ENCODE assay signal across 8 cellular contexts in the genomic region with DNA sequence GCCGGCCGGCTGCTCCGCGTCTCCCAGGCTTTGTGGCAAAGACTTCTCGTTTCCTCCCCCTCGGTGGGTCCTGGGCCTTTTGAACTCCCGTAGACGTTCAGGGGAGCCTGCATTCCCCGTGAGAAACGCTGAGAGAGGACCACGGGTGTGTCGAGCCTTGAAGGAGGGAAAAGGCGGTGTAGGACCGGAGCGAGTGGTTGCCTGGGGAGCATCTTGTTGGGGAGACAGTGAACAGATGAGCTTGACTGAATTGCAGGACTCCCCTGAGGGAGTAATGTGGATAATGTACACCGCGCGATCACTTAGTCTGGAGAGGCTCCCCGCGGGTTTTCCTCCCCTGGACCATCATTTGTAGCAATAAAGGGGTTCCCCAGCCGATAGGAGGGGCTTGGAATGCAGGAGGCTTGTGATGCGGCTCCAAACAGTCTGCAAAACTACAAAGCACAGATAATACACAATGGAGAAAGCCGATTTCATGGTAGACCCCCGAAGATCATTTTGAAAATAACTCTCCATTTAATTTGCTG. TPM values are rescaled to one million over a fixed set of nuclear protein-coding genes. Genes with fewer than 3 reads are reported as not detected.
DNase-seq lines count a peak whose midpoint lies in the region; ATAC-seq and TF ChIP-seq lines count a peak whose summit lies in the region.

No MANE protein-coding gene starts in this region.

- DNase-seq in CD4-positive, alpha-beta memory T cell = no peak
- DNase-seq in breast epithelium (ENCODE audit: low spot score in 2 of 2) (no peak), memory B cell (ENCODE audit: low spot score in 2 of 2) (no peak), vagina (ENCODE audit: extremely low spot score in 2 of 2) (peak in 1 of 2 donors; percentile 85), NCI-H226 (no peak)

- peak overlapping the region; percentile 77 for H3K27ac ChIP-seq in CD4-positive, alpha-beta memory T cell (ENCODE audit: low read depth, low read length)
- H3K27ac ChIP-seq in HUES6 (ENCODE audit: low read depth, low read length) = peak overlapping the region; percentile 33; the same call in 1 of the 2 replicates
- peak overlapping the region; percentile 87 to 90 for H3K27ac ChIP-seq in breast epithelium
- peak overlapping the region; percentile 89 for H3K27ac ChIP-seq in vagina

- peak overlapping the region; percentile 93 to 99 (median 97) for H3K27ac Mint-ChIP-seq in CD4-positive, alpha-beta memory T cell
- H3K27ac Mint-ChIP-seq in memory B cell = peak overlapping the region; percentile 93

- POLR2A ChIA-PET in CD4-positive, alpha-beta memory T cell (lab: Charles Lee; ENCODE audit: partially characterized antibody) = interaction anchor here (1.1 to 2.4 kb wide), 6 partner anchors 27 to 174 kb away, joined by 3 to 44 read pairs (median 5); a partner anchor contains a TSS

- H3K36me3 ChIP-seq in CD4-positive, alpha-beta memory T cell (ENCODE audit: insufficient read depth, low read length) = no peaks in the 10 kb centered on the region
- no peaks in the 10 kb centered on the region for H3K36me3 ChIP-seq in HUES6 (ENCODE audit: control insufficient read depth, insufficient read depth, low read length)
- H3K36me3 ChIP-seq in breast epithelium = no peaks in the 10 kb centered on the region
- no peaks in the 10 kb centered on the region for H3K36me3 ChIP-seq in vagina

- H3K9me3 ChIP-seq in CD4-positive, alpha-beta memory T cell (ENCODE audit: control insufficient read depth in 1 of 2, low read length in 2 of 2) = no peaks in the 10 kb centered on the region
- H3K9me3 ChIP-seq in HUES6 (ENCODE audit: control insufficient read depth, insufficient read depth, low read depth, low read length) (no peaks in the 10 kb centered on the region), breast epithelium (no peaks in the 10 kb centered on the region), vagina (no peaks in the 10 kb centered on the region)

- peaks cover 29 to 43% (median 34%) of the 10 kb centered on the region in 4 donors for H3K4me1 Mint-ChIP-seq in CD4-positive, alpha-beta memory T cell
- peaks cover 21% of the 10 kb centered on the region for H3K4me1 Mint-ChIP-seq in memory B cell

- H3K4me3 Mint-ChIP-seq in CD4-positive, alpha-beta memory T cell = peak overlapping the region; percentile 91 to 93 (median 92)
- peak overlapping the region; percentile 95 for H3K4me3 Mint-ChIP-seq in memory B cell

- H3K4me1 ChIP-seq in CD4-positive, alpha-beta memory T cell (ENCODE audit: insufficient read depth, low read length) = peaks cover 25% of the 10 kb centered on the region
- H3K4me1 ChIP-seq in HUES6 (ENCODE audit: control insufficient read depth, insufficient read depth, low read length) (peaks cover 6% of the 10 kb centered on the region; the same call in 1 of the 2 replicates), breast epithelium (no peaks in the 10 kb centered on the region), vagina (peaks cover 22% of the 10 kb centered on the region)

- TF ChIP-seq CTCF in breast epithelium (IDR thresholded peaks at IDR 0.05) (no peak), vagina (IDR thresholded peaks at IDR 0.05) (no peak)

- H3K27me3 ChIP-seq in CD4-positive, alpha-beta memory T cell (ENCODE audit: insufficient read depth, low read length) = no peaks in the 10 kb centered on the region
- H3K27me3 ChIP-seq in HUES6 (ENCODE audit: control insufficient read depth, insufficient read depth, low read length) (peaks cover 26% of the 10 kb centered on the region), breast epithelium (no peaks in the 10 kb centered on the region), vagina (no peaks in the 10 kb centered on the region)

- peaks cover 3 to 8% of the 10 kb centered on the region in 2 donors for H3K36me3 Mint-ChIP-seq in CD4-positive, alpha-beta memory T cell
- peaks cover 1% of the 10 kb centered on the region for H3K36me3 Mint-ChIP-seq in memory B cell

- CTCF ChIA-PET in CD4-positive, alpha-beta memory T cell (lab: Charles Lee; ENCODE audit: partially characterized antibody) = interaction anchor here (1.3 to 1.5 kb wide), 2 partner anchors 40 to 96 kb away, joined by 3 to 6 read pairs; no protein-coding TSS in a partner anchor

- H3K27me3 Mint-ChIP-seq in CD4-positive, alpha-beta memory T cell = peaks cover 0 to 3% of the 10 kb centered on the region in 2 donors
- H3K27me3 Mint-ChIP-seq in memory B cell = no peaks in the 10 kb centered on the region

- H3K4me3 ChIP-seq in CD4-positive, alpha-beta memory T cell (ENCODE audit: low read length in 2 of 2) = peak overlapping the region; percentile 62 to 79
- H3K4me3 ChIP-seq in HUES6 (ENCODE audit: low read depth, low read length) (peak overlapping the region; percentile 83), breast epithelium (peak overlapping the region; percentile 69 to 75 (median 74)), vagina (peak overlapping the region; percentile 79 to 80)

- no peak for TF ChIP-seq POLR2A in breast epithelium (IDR thresholded peaks at IDR 0.05)
- peak in 1 of 2 donors; percentile 10 for TF ChIP-seq POLR2A in vagina (IDR thresholded peaks at IDR 0.05)

- H3K9ac ChIP-seq in HUES6 (ENCODE audit: low read length) = peak overlapping the region; percentile 88

- no peaks in the 10 kb centered on the region for H3K9me3 Mint-ChIP-seq in CD4-positive, alpha-beta memory T cell
- H3K9me3 Mint-ChIP-seq in memory B cell = no peaks in the 10 kb centered on the region

- intact Hi-C loops in CD4-positive, alpha-beta memory T cell (cut with micrococcal nuclease) = loop anchor here (5.0 kb wide), 1 partner anchor 811 kb away; a partner anchor contains a TSS
- intact Hi-C loops in breast epithelium (cut with DNase I; ENCODE audit: low total_unique reads) = loop anchor here (5.0 kb wide), 1 partner anchor 1166 kb away; a partner anchor contains a TSS
- intact Hi-C loops in vagina (cut with DNase I) = no loop called here

- ATAC-seq in GM19452 (IDR thresholded peaks at IDR 0.05; ENCODE audit: unreplicated experiment) (peak; percentile 13), memory B cell (ENCODE audit: low read depth) (no peak), HG03571 (IDR thresholded peaks at IDR 0.05; ENCODE audit: unreplicated experiment) (no peak)

RNA-seq across cellular contexts. Expression of a gene that starts 0.8 kb away (rescaled TPM):
- total RNA-seq in CD4-positive, alpha-beta memory T cell = 10 to 100 TPM; 35.5 to 42.9 TPM
- polyA plus RNA-seq in CD4-positive, alpha-beta memory T cell = 1 to 10 TPM in 1 of 2 donors, under 1 TPM in 1; 0.83 to 3.4 TPM
- total RNA-seq in breast epithelium (10 to 100 TPM; 38.7 to 53.1 (median 40.6) TPM), vagina (25.0 TPM)

Comparison
In these comparisons a context has a peak if more than half of its experiments do, and no peak if none do; other contexts are left out.
1. H3K27ac ChIP-seq: peak in every context shown above with its lines; median percentile 89 in vagina; 88 in breast epithelium; 77 in CD4-positive, alpha-beta memory T cell; 33 in HUES6.